In the genomic region with DNA sequence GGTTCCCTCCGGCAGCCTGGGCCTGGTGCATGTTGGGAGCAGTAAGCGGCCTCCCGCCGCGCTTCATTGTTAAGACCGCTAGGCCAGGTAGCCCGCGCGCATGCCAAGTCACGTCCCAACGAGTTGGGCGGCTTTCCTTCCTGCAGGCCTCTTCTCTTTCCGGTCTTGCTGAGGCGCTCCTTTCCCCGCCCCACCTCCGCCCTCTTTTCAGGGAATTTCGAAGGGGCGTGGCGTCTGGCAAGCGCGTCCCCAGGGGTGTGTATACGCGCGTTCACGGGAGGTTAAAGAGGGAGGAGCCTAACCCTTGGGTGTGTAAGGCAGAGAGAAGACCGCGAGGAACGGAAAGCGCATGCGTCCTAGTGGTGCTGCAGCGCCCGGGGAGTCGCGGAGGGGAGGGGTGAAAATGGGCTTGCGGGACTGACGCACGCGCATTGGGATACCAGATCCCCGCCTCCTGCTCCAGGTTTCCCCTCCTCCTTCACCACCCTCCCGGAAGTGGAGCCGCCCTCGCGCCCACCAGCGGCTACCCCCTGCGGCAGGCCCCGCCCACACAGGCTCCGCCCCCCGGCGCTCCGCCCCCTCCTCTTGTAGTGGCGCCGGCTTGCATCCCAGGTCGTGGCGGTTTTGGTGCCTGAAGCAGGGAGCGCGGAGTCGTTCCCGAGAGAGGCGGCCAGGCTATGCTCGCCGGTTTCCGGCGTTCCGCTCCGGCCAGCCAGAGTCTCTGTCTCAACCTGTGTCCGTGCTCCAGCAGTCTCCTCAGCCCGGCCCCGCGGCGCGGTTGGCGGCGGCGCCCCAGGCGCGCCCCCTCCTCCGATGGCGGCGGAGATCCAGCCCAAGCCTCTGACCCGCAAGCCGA, we compare ENCODE assay signal across 8 cellular contexts. TPM values are rescaled to one million over a fixed set of nuclear protein-coding genes. Genes with fewer than 3 reads are reported as not detected.
A peak's percentile ranks its signal among the peaks of the same experiment; 100 is the strongest.
DNase-seq lines count a peak whose midpoint lies in the region; ATAC-seq and TF ChIP-seq lines count a peak whose summit lies in the region.

A gene with protein sequence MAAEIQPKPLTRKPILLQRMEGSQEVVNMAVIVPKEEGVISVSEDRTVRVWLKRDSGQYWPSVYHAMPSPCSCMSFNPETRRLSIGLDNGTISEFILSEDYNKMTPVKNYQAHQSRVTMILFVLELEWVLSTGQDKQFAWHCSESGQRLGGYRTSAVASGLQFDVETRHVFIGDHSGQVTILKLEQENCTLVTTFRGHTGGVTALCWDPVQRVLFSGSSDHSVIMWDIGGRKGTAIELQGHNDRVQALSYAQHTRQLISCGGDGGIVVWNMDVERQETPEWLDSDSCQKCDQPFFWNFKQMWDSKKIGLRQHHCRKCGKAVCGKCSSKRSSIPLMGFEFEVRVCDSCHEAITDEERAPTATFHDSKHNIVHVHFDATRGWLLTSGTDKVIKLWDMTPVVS (plus strand): TSS at position 588 of the 856 bp plus-strand sequence. CDS start 226 bp downstream, at position 814.

- H3K4me3 Mint-ChIP-seq in activated T-cell treated with anti-CD3 and anti-CD28 coated beads, Interleukin-2, amount 50 U/mL, for 4 hours, result peak within 1 kb of the TSS; percentile 92

- H3K4me1 Mint-ChIP-seq in activated T-cell treated with anti-CD3 and anti-CD28 coated beads, Interleukin-2, amount 50 U/mL, for 4 hours (ENCODE audit: low read depth), result peaks cover 30% of the 10 kb centered on the region

- WGBS in esophagus, 2 donors, result 0% methylated on average over 81 of the region's 81 CpGs

- H3K4me1 ChIP-seq in esophagus (ENCODE audit: control insufficient read depth in 2 of 2, insufficient read depth in 2 of 2, low read length in 1 of 2) (no peaks in the 10 kb centered on the region), mucosa of stomach (ENCODE audit: control insufficient read depth, insufficient read depth, low read length) (no peaks in the 10 kb centered on the region)

- H3K36me3 ChIP-seq in esophagus (ENCODE audit: control insufficient read depth in 2 of 2, insufficient read depth in 2 of 2, low read length in 1 of 2) (no peaks in the 10 kb centered on the region), mucosa of stomach (ENCODE audit: control insufficient read depth, insufficient read depth, low read length) (no peaks in the 10 kb centered on the region)

- H3K27ac ChIP-seq in esophagus (ENCODE audit: low read depth in 2 of 2, low read length in 1 of 2), result peak within 1 kb of the TSS; percentile 98 to 99

- no peaks in the 10 kb centered on the region for H3K27me3 ChIP-seq in esophagus (ENCODE audit: control insufficient read depth in 1 of 2, insufficient read depth in 2 of 2, low read length in 2 of 2)
- H3K27me3 ChIP-seq in mucosa of stomach (ENCODE audit: control insufficient read depth, insufficient read depth, low read length), result no peaks in the 10 kb centered on the region

- DNase-seq in DMS53 (lab: John Stamatoyannopoulos, UW) (peak; percentile 100), KBM-7 (peak; percentile 100)
- DNase-seq in activated T-cell treated with anti-CD3 and anti-CD28 coated beads, Interleukin-2, amount 50 U/mL, for 4 hours, result peak; percentile 99
- peak; percentile 98 to 100 for DNase-seq in stimulated activated CD8-positive, alpha-beta memory T cell treated with anti-CD3 and anti-CD28 coated beads, Interleukin-7, amount 100 ng/mL, for 1 hour (ENCODE audit: low read depth in 2 of 2)

- peak within 1 kb of the TSS; percentile 82 for H3K9ac ChIP-seq in mucosa of stomach (ENCODE audit: low read length)

- peak within 1 kb of the TSS; percentile 82 to 85 for H3K4me3 ChIP-seq in esophagus (ENCODE audit: low read depth in 1 of 2, low read length in 2 of 2)
- peak within 1 kb of the TSS; percentile 56 for H3K4me3 ChIP-seq in mucosa of stomach (ENCODE audit: low read length)

- no peaks in the 10 kb centered on the region for H3K9me3 Mint-ChIP-seq in activated T-cell treated with anti-CD3 and anti-CD28 coated beads, Interleukin-2, amount 50 U/mL, for 4 hours

- peak; percentile 79 for ATAC-seq in GM21717 (IDR thresholded peaks at IDR 0.05; ENCODE audit: unreplicated experiment)
- peak; percentile 78 to 82 for ATAC-seq in activated T-cell treated with anti-CD3 and anti-CD28 coated beads, Interleukin-2, amount 50 U/mL, for 4 hours

- in situ Hi-C loops in KBM-7 (cut with MboI; ENCODE audit: low pct_unique_long_range_greater_than_20kb, low sequenced_read_pairs), result no loop called here

- no peaks in the 10 kb centered on the region for H3K36me3 Mint-ChIP-seq in activated T-cell treated with anti-CD3 and anti-CD28 coated beads, Interleukin-2, amount 50 U/mL, for 4 hours (ENCODE audit: insufficient read depth)

- no peaks in the 10 kb centered on the region for H3K9me3 ChIP-seq in esophagus (ENCODE audit: control insufficient read depth in 2 of 2, insufficient read depth in 1 of 2, low read depth in 1 of 2, low read length in 1 of 2)
- no peaks in the 10 kb centered on the region for H3K9me3 ChIP-seq in mucosa of stomach (ENCODE audit: control insufficient read depth, low read length)

- no peaks in the 10 kb centered on the region for H3K27me3 Mint-ChIP-seq in activated T-cell treated with anti-CD3 and anti-CD28 coated beads, Interleukin-2, amount 50 U/mL, for 4 hours (ENCODE audit: low read depth)

TF ChIP-seq in PFSK-1, 5 proteins besides CTCF, POLR2A, EP300 and RAD21:
- peak; percentile 87; the same call in 1 of the 2 replicates for TF ChIP-seq TAF1 (IDR thresholded peaks at IDR 0.05; ENCODE audit: borderline replicate concordance, insufficient read depth, low read length)
- TF ChIP-seq POLR2AphosphoS5 (IDR thresholded peaks at IDR 0.05; ENCODE audit: low read depth, low read length), result peak; percentile 65; the same call in 1 of the 2 replicates
- TF ChIP-seq FOXP2 (optimal IDR thresholded peaks at IDR 0.05; ENCODE audit: borderline replicate concordance, extremely low read depth, extremely low read length, insufficient read depth), result no peak
- TF ChIP-seq, protein P1, sequence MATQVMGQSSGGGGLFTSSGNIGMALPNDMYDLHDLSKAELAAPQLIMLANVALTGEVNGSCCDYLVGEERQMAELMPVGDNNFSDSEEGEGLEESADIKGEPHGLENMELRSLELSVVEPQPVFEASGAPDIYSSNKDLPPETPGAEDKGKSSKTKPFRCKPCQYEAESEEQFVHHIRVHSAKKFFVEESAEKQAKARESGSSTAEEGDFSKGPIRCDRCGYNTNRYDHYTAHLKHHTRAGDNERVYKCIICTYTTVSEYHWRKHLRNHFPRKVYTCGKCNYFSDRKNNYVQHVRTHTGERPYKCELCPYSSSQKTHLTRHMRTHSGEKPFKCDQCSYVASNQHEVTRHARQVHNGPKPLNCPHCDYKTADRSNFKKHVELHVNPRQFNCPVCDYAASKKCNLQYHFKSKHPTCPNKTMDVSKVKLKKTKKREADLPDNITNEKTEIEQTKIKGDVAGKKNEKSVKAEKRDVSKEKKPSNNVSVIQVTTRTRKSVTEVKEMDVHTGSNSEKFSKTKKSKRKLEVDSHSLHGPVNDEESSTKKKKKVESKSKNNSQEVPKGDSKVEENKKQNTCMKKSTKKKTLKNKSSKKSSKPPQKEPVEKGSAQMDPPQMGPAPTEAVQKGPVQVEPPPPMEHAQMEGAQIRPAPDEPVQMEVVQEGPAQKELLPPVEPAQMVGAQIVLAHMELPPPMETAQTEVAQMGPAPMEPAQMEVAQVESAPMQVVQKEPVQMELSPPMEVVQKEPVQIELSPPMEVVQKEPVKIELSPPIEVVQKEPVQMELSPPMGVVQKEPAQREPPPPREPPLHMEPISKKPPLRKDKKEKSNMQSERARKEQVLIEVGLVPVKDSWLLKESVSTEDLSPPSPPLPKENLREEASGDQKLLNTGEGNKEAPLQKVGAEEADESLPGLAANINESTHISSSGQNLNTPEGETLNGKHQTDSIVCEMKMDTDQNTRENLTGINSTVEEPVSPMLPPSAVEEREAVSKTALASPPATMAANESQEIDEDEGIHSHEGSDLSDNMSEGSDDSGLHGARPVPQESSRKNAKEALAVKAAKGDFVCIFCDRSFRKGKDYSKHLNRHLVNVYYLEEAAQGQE (IDR thresholded peaks at IDR 0.05; ENCODE audit: insufficient read depth in 1 of 2, low read depth in 2 of 2, low read length in 2 of 2), result 0 out of 4 replicates have a peak, but pooled peaks have one; percentile 20
- TF ChIP-seq SIN3A (IDR thresholded peaks at IDR 0.05; ENCODE audit: borderline replicate concordance, insufficient read depth, low read length), result no peak; the same call in 1 of the 2 replicates

RNA-seq across cellular contexts. Expression of the gene that starts here (rescaled TPM):
- polyA plus RNA-seq in PFSK-1 (2012; ENCODE audit: insufficient read length, low read depth), result 10.6 TPM
- 1 to 10 TPM; 4.9 to 6.7 (median 6.3) TPM for total RNA-seq in activated T-cell treated with anti-CD3 and anti-CD28 coated beads, Interleukin-2, amount 50 U/mL, for 4 hours
- polyA plus RNA-seq in esophagus, result 1 to 10 TPM; 5.4 to 6.9 TPM

Comparison
In these comparisons a context has a peak if more than half of its experiments do, and no peak if none do; other contexts are left out.
1. Peak in every context shown above with its lines: DNase-seq, ATAC-seq, H3K4me3 ChIP-seq and H3K27ac ChIP-seq.